ENCODE assay signal across 21 cellular contexts in the genomic region with DNA sequence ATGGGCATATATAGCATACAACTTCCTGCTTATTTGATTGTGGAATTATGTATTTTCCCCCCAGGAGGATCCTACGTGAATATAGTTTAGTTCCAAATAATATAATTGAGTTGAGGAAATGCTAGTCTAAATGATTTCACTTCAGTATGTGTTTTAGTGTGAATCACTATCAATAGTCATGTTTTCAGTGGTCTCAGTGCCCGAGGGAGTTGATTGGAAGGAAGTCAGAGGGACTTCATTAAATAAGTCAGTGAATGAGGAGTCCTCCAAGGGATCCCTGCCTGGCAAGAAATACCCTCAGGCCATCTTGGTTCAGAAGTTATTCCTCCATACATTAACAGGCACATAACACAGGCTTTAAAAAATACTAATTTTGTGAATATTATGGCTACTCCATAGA.
"Had no signal": no experiment of that assay in that cellular context is flagged by ENCODE, and none has a peak within 500 bp of the region (broad histone marks: within the 10 kb centered on the region; RNA-seq: fewer than 3 reads in every experiment).

No MANE protein-coding gene starts in this region.

- H3K4me2 ChIP-seq: neural progenitor cell had no signal

- DNase-seq: cortex of kidney; dorsolateral prefrontal cortex; effector CD8-positive, alpha-beta T cell; foreskin fibroblast; immature natural killer cell; left cardiac atrium; left ventricle myocardium inferior; lower lobe of right lung; mesenchymal stem cell; midbrain; nucleus accumbens; ovary; right cardiac atrium; small intestine; stimulated activated CD4-positive, alpha-beta T cell treated with anti-CD3 and anti-CD28 coated beads, Interleukin-2, amount 100 ng/mL, for 48 hours; upper lobe of right lung had no signal

- H3K4me1 ChIP-seq: vagina had no signal

- H2AFZ ChIP-seq: neural progenitor cell had no signal

- H3K27me3 ChIP-seq: dorsolateral prefrontal cortex, gastroesophageal sphincter, neural progenitor cell, ovary, tibial nerve, upper lobe of right lung, vagina had no signal

- H3K4me3 ChIP-seq: dorsolateral prefrontal cortex, gastroesophageal sphincter, left ventricle myocardium inferior, lower lobe of right lung, neural progenitor cell, ovary, tibial nerve, upper lobe of right lung, vagina had no signal

- H3K9ac ChIP-seq: neural progenitor cell had no signal

- H3K36me3 ChIP-seq: gastroesophageal sphincter, left ventricle myocardium inferior, lower lobe of right lung, neural progenitor cell, ovary, tibial nerve, upper lobe of right lung, vagina had no signal

- ATAC-seq: gastroesophageal sphincter; left cardiac atrium; lower lobe of right lung; natural killer cell treated with Interleukin-12 subunit alpha and Interleukin-12 subunit beta and Interleukin-15 and Interleukin-18, amount 100 ng/mL, for 72 hours; right cardiac atrium; upper lobe of right lung had no signal

- H3K9me3 ChIP-seq: gastroesophageal sphincter, left ventricle myocardium inferior, lower lobe of right lung, ovary, tibial nerve, upper lobe of right lung, vagina had no signal

- H3K27ac ChIP-seq: dorsolateral prefrontal cortex, gastroesophageal sphincter, left ventricle myocardium inferior, lower lobe of right lung, neural progenitor cell, ovary, upper lobe of right lung, vagina had no signal
